3 cellular contexts compared by ENCODE assay signal in the genomic region with DNA sequence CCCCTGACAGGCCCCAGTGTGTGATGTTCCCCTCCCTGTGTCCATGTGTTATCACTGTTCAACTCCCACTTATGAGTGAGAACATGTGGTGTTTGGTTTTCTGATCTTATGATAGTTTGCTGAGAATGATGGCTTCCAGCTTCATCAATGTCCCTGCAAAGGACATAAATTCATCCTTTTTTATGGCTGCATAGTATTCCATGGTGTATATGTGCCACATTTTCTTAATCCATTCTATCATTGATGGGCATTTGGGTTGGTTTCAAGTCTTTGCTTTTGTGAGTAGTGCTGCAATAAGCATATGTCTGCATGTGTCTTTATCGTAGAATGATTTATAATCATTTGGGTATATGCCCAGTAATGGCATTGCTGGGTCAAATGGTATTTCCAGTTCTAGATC. TPM values are rescaled to one million over a fixed set of nuclear protein-coding genes. Genes with fewer than 3 reads are reported as not detected.
"Had no signal": no experiment of that assay in that cellular context is flagged by ENCODE, and none has a peak within 500 bp of the region (broad histone marks: within the 10 kb centered on the region; RNA-seq: fewer than 3 reads in every experiment).

No MANE protein-coding gene starts in this region.

RNA-seq across cellular contexts. Expression of a gene that starts 35.3 kb away (rescaled TPM):
- total RNA-seq: myocyte had no signal
- polyA plus RNA-seq: immature natural killer cell; naive thymus-derived CD4-positive, alpha-beta T cell had no signal
